Comparison of ENCODE assay signal across 17 cellular contexts in the genomic region with DNA sequence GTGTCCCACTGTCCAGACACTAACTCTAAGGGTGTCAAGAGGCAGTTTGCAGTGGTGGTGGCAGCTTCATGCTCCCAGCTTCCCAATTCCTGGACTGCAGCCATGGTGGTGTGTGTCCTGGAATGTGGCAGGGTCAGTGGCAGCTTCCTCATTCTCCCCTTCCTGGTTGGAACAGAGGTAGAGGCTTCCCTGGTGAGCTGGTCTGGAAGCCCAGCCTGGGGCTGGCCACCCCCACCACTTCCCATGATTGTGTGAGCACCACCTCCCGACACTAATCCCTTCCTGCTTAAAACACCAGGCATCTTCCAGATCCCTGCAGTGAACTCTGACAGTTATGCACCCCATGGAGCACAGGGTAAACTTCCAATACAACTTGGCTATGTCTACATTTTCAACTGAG.
A peak's percentile ranks its signal among the peaks of the same experiment; 100 is the strongest.
DNase-seq lines count a peak whose midpoint lies in the region; ATAC-seq, FAIRE-seq and TF ChIP-seq lines count a peak whose summit lies in the region.
"Had no signal": no experiment of that assay in that cellular context is flagged by ENCODE, and none has a peak within 500 bp of the region (broad histone marks: within the 10 kb centered on the region; RNA-seq: fewer than 3 reads in every experiment).

No MANE protein-coding gene starts in this region.

- no peak for TF ChIP-seq CTCF in bronchial epithelial cell (IDR thresholded peaks at IDR 0.05; ENCODE audit: insufficient read depth, low read length, severe bottlenecking)

- intact Hi-C loops in left colon (cut with DNase I, micrococcal nuclease): no loop called here
- intact Hi-C loops in sciatic nerve (cut with DNase I): no loop called here
- intact Hi-C loops in head of caudate nucleus (cut with DNase I): no loop called here

- no peak for FAIRE-seq in bronchial epithelial cell (lab: Jason Lieb, UNC)

- no peaks in the 10 kb centered on the region for H3K36me3 ChIP-seq in bronchial epithelial cell (ENCODE audit: control insufficient read depth, insufficient read depth, low read length)
- H3K36me3 ChIP-seq: tibial nerve had no signal

- peak; percentile 30 for ATAC-seq in left colon
- ATAC-seq in sciatic nerve: peak; percentile 31
- ATAC-seq: activated CD8-positive, alpha-beta memory T cell treated with anti-CD3 and anti-CD28 coated beads, Interleukin-2, amount 10 ng/mL, durations not matched to agents 7 days and 5 days; stimulated activated effector memory CD8-positive, alpha-beta T cell treated with anti-CD3 and anti-CD28 coated beads, Interleukin-12 subunit alpha, Interleukin-12 subunit beta, amount 100 ng/mL, for 72 hours had no signal

- no peaks in the 10 kb centered on the region for H3K27me3 ChIP-seq in bronchial epithelial cell (ENCODE audit: control insufficient read depth, insufficient read depth, low read length)
- H3K27me3 ChIP-seq: tibial nerve had no signal

- no peak overlapping the region for H3K4me3 ChIP-seq in bronchial epithelial cell (ENCODE audit: low read depth, low read length)
- H3K4me3 ChIP-seq: tibial nerve had no signal

- DNase-seq in DMS53 (lab: John Stamatoyannopoulos, UW): peak; percentile 2
- no peak for DNase-seq in DMS53 treated with DMSO at 0.1 percent for 48 hours (lab: John Stamatoyannopoulos, UW; ENCODE audit: unreplicated experiment)
- peak; percentile 28 for DNase-seq in bronchial epithelial cell (ENCODE audit: low read depth)
- peak in 1 of 2 donors; percentile 33 for DNase-seq in left colon
- DNase-seq in sciatic nerve (ENCODE audit: low spot score): no peak
- DNase-seq in NCI-H2227 (lab: John Stamatoyannopoulos, UW; ENCODE audit: unreplicated experiment): no peak
- no peak for DNase-seq in head of caudate nucleus
- no peak for DNase-seq in NCI-H526 (lab: John Stamatoyannopoulos, UW)
- DNase-seq: activated CD8-positive, alpha-beta memory T cell treated with anti-CD3 and anti-CD28 coated beads, Interleukin-2, amount 10 ng/mL, durations not matched to agents 7 days and 5 days; activated effector memory CD4-positive, alpha-beta T cell treated with anti-CD3 and anti-CD28 coated beads, Interleukin-2, amount 50 U/mL, for 16 hours; CD4-positive, alpha-beta T cell; KG1; NCI-H1417; SHP77 treated with DMSO at 0.1 percent for 48 hours; T-helper 2 cell had no signal

Comparison
In these comparisons a context has a peak if more than half of its experiments do, and no peak if none do; other contexts are left out.
1. DNase-seq: peak in DMS53 (single experiment) and bronchial epithelial cell (single experiment); none in DMS53 treated with DMSO at 0.1 percent for 48 hours (single experiment), sciatic nerve (single experiment), NCI-H2227 (single experiment), head of caudate nucleus (0 of 42) and NCI-H526 (0 of 2).